8 cellular contexts compared by ENCODE assay signal in genomic region chr22:50531546-50532352, GRCh38. TPM values are rescaled to one million over a fixed set of nuclear protein-coding genes. Genes with fewer than 3 reads are reported as not detected.
DNase-seq lines count a peak whose midpoint lies in the region; ATAC-seq, FAIRE-seq and TF ChIP-seq lines count a peak whose summit lies in the region.

No MANE protein-coding gene starts in this region.

- ATAC-seq in HG03439 (IDR thresholded peaks at IDR 0.05; ENCODE audit: unreplicated experiment) = peak; percentile 19

- DNase-seq in DMS53 (lab: John Stamatoyannopoulos, UW) (peak; percentile 91), T-helper 22 cell (ENCODE audit: low read depth) (peak; percentile 25), bronchial epithelial cell (ENCODE audit: low read depth) (peak; percentile 38), islet precursor cell (peak; percentile 77), GDM1 (lab: John Stamatoyannopoulos, UW) (no peak), foreskin melanocyte (no peak)
- DNase-seq in stimulated activated CD4-positive, alpha-beta T cell treated with anti-CD3 and anti-CD28 coated beads, Interleukin-15, amount 100 ng/mL, for 1 hour (ENCODE audit: low read depth in 1 of 2, low spot score in 1 of 2) = peak; percentile 50 to 61

- TF ChIP-seq CTCF in bronchial epithelial cell (IDR thresholded peaks at IDR 0.05; ENCODE audit: insufficient read depth, low read length, severe bottlenecking) = no peak

- FAIRE-seq in bronchial epithelial cell (lab: Jason Lieb, UNC) = no peak

- H3K36me3 ChIP-seq in bronchial epithelial cell (ENCODE audit: control insufficient read depth, insufficient read depth, low read length) = peaks cover 6% of the 10 kb centered on the region

- H3K4me3 ChIP-seq in bronchial epithelial cell (ENCODE audit: low read depth, low read length) = peak overlapping the region; percentile 78

- no peaks in the 10 kb centered on the region for H3K27me3 ChIP-seq in bronchial epithelial cell (ENCODE audit: control insufficient read depth, insufficient read depth, low read length)

RNA-seq across cellular contexts. Expression of gene TYMP, which starts 1.9 kb away (rescaled TPM):
- total RNA-seq in bronchial epithelial cell = 56.6 and 126 TPM in 2 replicates

RNA-seq across cellular contexts. Expression of gene SCO2, which starts 6.4 kb away (rescaled TPM):
- total RNA-seq in bronchial epithelial cell = 2.0 and 2.1 TPM in 2 replicates

RNA-seq across cellular contexts. Expression of gene KLHDC7B, which starts 13.9 kb away (rescaled TPM):
- total RNA-seq in bronchial epithelial cell = 0.26 TPM in 2 replicates

RNA-seq across cellular contexts. Expression of gene NCAPH2, which starts 23.7 kb away (rescaled TPM):
- 28.3 and 44.2 TPM in 2 replicates for total RNA-seq in bronchial epithelial cell

RNA-seq across cellular contexts. Expression of gene LMF2, which starts 24.2 kb away (rescaled TPM):
- total RNA-seq in bronchial epithelial cell = 10.3 and 12.7 TPM in 2 replicates

Comparison
In these comparisons a context has a peak if more than half of its experiments do, and no peak if none do; other contexts are left out.
1. DNase-seq: peak in DMS53 (single experiment), T-helper 22 cell (single experiment), bronchial epithelial cell (single experiment), islet precursor cell (single experiment) and stimulated activated CD4-positive, alpha-beta T cell treated with anti-CD3 and anti-CD28 coated beads, Interleukin-15, amount 100 ng/mL, for 1 hour (2 of 2); none in GDM1 (single experiment) and foreskin melanocyte (single experiment).